In the genomic region with DNA sequence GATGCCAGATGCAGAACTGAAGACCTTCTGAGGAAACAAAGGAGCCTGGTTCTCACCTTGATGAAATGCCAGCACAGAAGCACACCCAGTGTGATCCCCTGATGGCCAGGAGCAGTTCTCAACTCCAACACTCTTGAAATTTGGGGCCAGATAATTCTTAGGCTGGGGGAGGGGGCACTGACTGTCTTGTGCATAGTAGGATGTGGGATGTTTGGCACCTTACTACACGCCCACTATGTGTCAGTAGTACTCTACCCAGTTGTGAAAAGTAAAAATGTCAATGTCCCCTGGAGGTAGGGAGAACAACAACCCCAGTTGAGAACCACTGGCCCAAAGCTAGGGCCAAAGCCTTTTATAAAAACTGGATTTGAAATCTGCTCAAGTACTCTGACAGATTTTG, we compare ENCODE assay signal across 22 cellular contexts.
DNase-seq lines count a peak whose midpoint lies in the region; ATAC-seq and TF ChIP-seq lines count a peak whose summit lies in the region.
"Had no signal": no experiment of that assay in that cellular context is flagged by ENCODE, and none has a peak within 500 bp of the region (broad histone marks: within the 10 kb centered on the region; RNA-seq: fewer than 3 reads in every experiment).

No MANE protein-coding gene starts in this region.

- DNase-seq in DMS 273 (lab: John Stamatoyannopoulos, UW; ENCODE audit: unreplicated experiment) (peak; percentile 13), DMS 273 treated with DMSO at 0.1 percent for 48 hours (lab: John Stamatoyannopoulos, UW) (no peak), endodermal cell (no peak), DMS153 treated with DMSO at 0.1 percent for 48 hours (lab: John Stamatoyannopoulos, UW; ENCODE audit: unreplicated experiment) (no peak), hypothalamus (lab: John Stamatoyannopoulos, UW) (no peak), SIG-M5 (lab: John Stamatoyannopoulos, UW) (no peak)
- DNase-seq: activated CD4-positive, CD25-positive, alpha-beta regulatory T cell; activated T-cell treated with anti-CD3 and anti-CD28 coated beads, Interleukin-2, amount 50 U/mL, for 72 hours; AML-193; effector memory CD4-positive, alpha-beta T cell; lower lobe of right lung; NCI-H1417 treated with DMSO at 0.1 percent for 48 hours; NCI-H524 treated with DMSO at 0.1 percent for 48 hours; right cardiac atrium; SJCRH30; stimulated activated CD4-positive, alpha-beta T cell treated with anti-CD3 and anti-CD28 coated beads, Interleukin-15, amount 100 ng/mL, for 24 hours; thyroid gland had no signal

- peaks cover 20% of the 10 kb centered on the region for H3K4me1 Mint-ChIP-seq in endodermal cell

- no peak for ATAC-seq in GM18870 (IDR thresholded peaks at IDR 0.05; ENCODE audit: unreplicated experiment)
- ATAC-seq: lower lobe of right lung, right cardiac atrium had no signal

- 77 to 86% methylated on average over 1 of the region's 1 CpG for WGBS in endodermal cell (ENCODE audit: insufficient coverage in 1 of 2, insufficient read length in 1 of 2), 2 experiments

- no peaks in the 10 kb centered on the region for H3K79me2 ChIP-seq in OCI-LY1 (ENCODE audit: insufficient read depth, low read length)

- H3K27me3 Mint-ChIP-seq in endodermal cell (ENCODE audit: insufficient read depth), result no peaks in the 10 kb centered on the region

- H3K27me3 ChIP-seq in OCI-LY1 (ENCODE audit: insufficient read depth, low read length), result no peaks in the 10 kb centered on the region
- no peaks in the 10 kb centered on the region for H3K27me3 ChIP-seq in endodermal cell (ENCODE audit: control insufficient read depth, insufficient read depth, low read length, poor library complexity, severe bottlenecking)
- H3K27me3 ChIP-seq: SJCRH30, thyroid gland had no signal

- TF ChIP-seq CTCF in OCI-LY1 (IDR thresholded peaks at IDR 0.05; ENCODE audit: low read length) (0 out of 2 replicates have a peak, but pooled peaks have one; percentile 14), endodermal cell (conservative IDR thresholded peaks at IDR 0.05) (peak; percentile 46)

- H3K36me3 ChIP-seq in OCI-LY1 (ENCODE audit: insufficient read depth, low read length) (no peaks in the 10 kb centered on the region), endodermal cell (ENCODE audit: control insufficient read depth, insufficient read depth, low read length) (no peaks in the 10 kb centered on the region)
- H3K36me3 ChIP-seq: lower lobe of right lung, SJCRH30, thyroid gland had no signal

- H3K9me2 ChIP-seq in OCI-LY1 (ENCODE audit: low read depth, low read length), result no peaks in the 10 kb centered on the region

- H3K9ac ChIP-seq in OCI-LY1 (ENCODE audit: low read length), result no peak overlapping the region
- no peak overlapping the region for H3K9ac ChIP-seq in endodermal cell (ENCODE audit: extremely low read depth, low read length, poor library complexity, severe bottlenecking)

- H2AFZ ChIP-seq in OCI-LY1 (ENCODE audit: low read length), result no peak overlapping the region

- H4K20me1 ChIP-seq in OCI-LY1 (ENCODE audit: insufficient read depth, low read length), result no peaks in the 10 kb centered on the region

- H3K36me3 Mint-ChIP-seq in endodermal cell (ENCODE audit: low read depth), result no peaks in the 10 kb centered on the region
- H3K36me3 Mint-ChIP-seq: activated naive CD4-positive, alpha-beta T cell treated with anti-CD3 and anti-CD28 coated beads, Interleukin-2, amount 50 U/mL, for 72 hours had no signal

- H3K4me1 ChIP-seq in OCI-LY1 (ENCODE audit: insufficient read depth, low read length, severe bottlenecking) (no peaks in the 10 kb centered on the region), endodermal cell (ENCODE audit: control insufficient read depth, insufficient read depth, low read length) (no peaks in the 10 kb centered on the region)
- H3K4me1 ChIP-seq: lower lobe of right lung, SJCRH30 had no signal

- H3K27ac Mint-ChIP-seq in endodermal cell, result no peak overlapping the region
- H3K27ac Mint-ChIP-seq: activated naive CD4-positive, alpha-beta T cell treated with anti-CD3 and anti-CD28 coated beads, Interleukin-2, amount 50 U/mL, for 72 hours; activated T-cell treated with anti-CD3 and anti-CD28 coated beads, Interleukin-2, amount 50 U/mL, for 72 hours; T-helper 2 cell treated with Interferon-gamma antibody and Interleukin-4, amounts not matched to agents 5 μg/mL and 100 μg/mL, for 36 hours had no signal

- no peaks in the 10 kb centered on the region for H3F3A ChIP-seq in OCI-LY1 (ENCODE audit: insufficient read depth, low read length)

- no peak overlapping the region for H3K4me2 ChIP-seq in OCI-LY1 (ENCODE audit: low read length)

- no peak overlapping the region for H3K4me3 Mint-ChIP-seq in endodermal cell
- H3K4me3 Mint-ChIP-seq: activated T-cell treated with anti-CD3 and anti-CD28 coated beads, Interleukin-2, amount 50 U/mL, for 72 hours; T-helper 2 cell treated with Interferon-gamma antibody and Interleukin-4, amounts not matched to agents 5 μg/mL and 100 μg/mL, for 36 hours had no signal

- H3K27ac ChIP-seq in OCI-LY1 (ENCODE audit: low read depth, low read length, poor library complexity, severe bottlenecking) (no peak overlapping the region), endodermal cell (ENCODE audit: low read depth, low read length) (no peak overlapping the region)
- H3K27ac ChIP-seq: 22Rv1, lower lobe of right lung, SJCRH30, thyroid gland had no signal

- H3K9me3 ChIP-seq in OCI-LY1 (ENCODE audit: low read length) (no peaks in the 10 kb centered on the region), endodermal cell (ENCODE audit: control insufficient read depth, low read length) (no peaks in the 10 kb centered on the region)
- H3K9me3 ChIP-seq: lower lobe of right lung, SJCRH30, thyroid gland had no signal

- no peaks in the 10 kb centered on the region for H3K9me3 Mint-ChIP-seq in endodermal cell
- H3K9me3 Mint-ChIP-seq: activated naive CD4-positive, alpha-beta T cell treated with anti-CD3 and anti-CD28 coated beads, Interleukin-2, amount 50 U/mL, for 72 hours; activated T-cell treated with anti-CD3 and anti-CD28 coated beads, Interleukin-2, amount 50 U/mL, for 72 hours; T-helper 2 cell treated with Interferon-gamma antibody and Interleukin-4, amounts not matched to agents 5 μg/mL and 100 μg/mL, for 36 hours had no signal

- H3K4me3 ChIP-seq in OCI-LY1 (ENCODE audit: low read depth, low read length, poor library complexity, severe bottlenecking) (no peak overlapping the region), endodermal cell (ENCODE audit: low read length) (no peak overlapping the region)
- H3K4me3 ChIP-seq: lower lobe of right lung, SJCRH30, thyroid gland had no signal
